Comparison of ENCODE assay signal across 28 cellular contexts in genomic region chr9:28487561-28487960, GRCh38.
"Had no signal": no experiment of that assay in that cellular context is flagged by ENCODE, and none has a peak within 500 bp of the region (broad histone marks: within the 10 kb centered on the region; RNA-seq: fewer than 3 reads in every experiment).

No MANE protein-coding gene starts in this region.

- H3K27ac ChIP-seq: colonic mucosa, epithelial cell of prostate, esophagus squamous epithelium, gastrocnemius medialis, heart right ventricle, left lung, lower lobe of right lung had no signal

- H3K36me3 Mint-ChIP-seq: mesothelial cell of epicardium, naive B cell had no signal

- H3K27me3 Mint-ChIP-seq: dendritic cell treated with granulocyte-macrophage colony-stimulating factor and Interleukin-4, amounts not matched to agents 40 ng/mL and 50 ng/mL, for 4 days; effector memory CD8-positive, alpha-beta T cell; naive B cell had no signal

- FAIRE-seq: endometrium, islet of Langerhans, keratinocyte had no signal

- H3K4me1 Mint-ChIP-seq: endodermal cell, mesothelial cell of epicardium, naive B cell had no signal

- H3K9me3 ChIP-seq: colonic mucosa, esophagus squamous epithelium, gastrocnemius medialis, lower lobe of right lung, mucosa of descending colon had no signal

- H3K27me3 ChIP-seq: colonic mucosa, esophagus squamous epithelium, gastrocnemius medialis, heart right ventricle, left lung had no signal

- H3K36me3 ChIP-seq: colonic mucosa, esophagus squamous epithelium, gastrocnemius medialis, heart right ventricle, left lung, lower lobe of right lung had no signal

- ATAC-seq: effector memory CD8-positive, alpha-beta T cell; esophagus mucosa; gastrocnemius medialis; heart right ventricle; left cardiac atrium; left lung; left ventricle myocardium superior; lower lobe of right lung; mucosa of descending colon had no signal

- H3K4me3 ChIP-seq: colonic mucosa, esophagus squamous epithelium, gastrocnemius medialis, heart right ventricle, left lung, lower lobe of right lung, mucosa of descending colon had no signal

- H3K9me3 Mint-ChIP-seq: dendritic cell treated with granulocyte-macrophage colony-stimulating factor and Interleukin-4, amounts not matched to agents 40 ng/mL and 50 ng/mL, for 4 days; endodermal cell had no signal

- H3K27ac Mint-ChIP-seq: dendritic cell treated with granulocyte-macrophage colony-stimulating factor and Interleukin-4, amounts not matched to agents 40 ng/mL and 50 ng/mL, for 4 days; effector memory CD8-positive, alpha-beta T cell; endodermal cell; mesothelial cell of epicardium; naive B cell had no signal

- H3K4me3 Mint-ChIP-seq: dendritic cell treated with granulocyte-macrophage colony-stimulating factor and Interleukin-4, amounts not matched to agents 40 ng/mL and 50 ng/mL, for 4 days; effector memory CD8-positive, alpha-beta T cell; endodermal cell; mesothelial cell of epicardium; naive B cell had no signal

- DNase-seq: colonic mucosa; cortex of kidney; effector CD8-positive, alpha-beta T cell; effector memory CD8-positive, alpha-beta T cell; endodermal cell; erythroblast; esophagus squamous epithelium; foreskin fibroblast; foreskin melanocyte; gastrocnemius medialis; glutamatergic neuron; head of caudate nucleus; heart right ventricle; hippocampal formation; left cardiac atrium; left lung; left ventricle myocardium superior; lower lobe of right lung; mesenchymal stem cell; mucosa of descending colon; naive B cell had no signal

- H3K4me1 ChIP-seq: colonic mucosa, esophagus squamous epithelium, gastrocnemius medialis, heart right ventricle, left lung, lower lobe of right lung had no signal
